ENCODE assay signal across 16 cellular contexts in genomic region chr22:38623357-38623756, GRCh38. TPM values are rescaled to one million over a fixed set of nuclear protein-coding genes. Genes with fewer than 3 reads are reported as not detected.
"Had no signal": no experiment of that assay in that cellular context is flagged by ENCODE, and none has a peak within 500 bp of the region (broad histone marks: within the 10 kb centered on the region; RNA-seq: fewer than 3 reads in every experiment).

No MANE protein-coding gene starts in this region.

- H3K4me3 ChIP-seq: skin epidermis, testis, upper lobe of left lung had no signal

- ATAC-seq: activated naive CD8-positive, alpha-beta T cell treated with anti-CD3 and anti-CD28 coated beads, Interleukin-2, amount 50 U/mL, for 24 hours; effector memory CD8-positive, alpha-beta T cell; foreskin keratinocyte; T-helper 17 cell had no signal

- DNase-seq: activated CD4-positive, alpha-beta T cell treated with anti-CD3 and anti-CD28 coated beads, Interleukin-2, amount 10 ng/mL, durations not matched to agents 7 days and 5 days; activated CD4-positive, CD25-positive, alpha-beta regulatory T cell; activated naive CD4-positive, alpha-beta T cell treated with Interleukin-2 at 50 U/mL for 16 hours; activated naive CD8-positive, alpha-beta T cell treated with anti-CD3 and anti-CD28 coated beads, Interleukin-2, amount 50 U/mL, for 24 hours; aorta; cerebellar nuclear complex; effector memory CD8-positive, alpha-beta T cell; foreskin keratinocyte; head of caudate nucleus; nucleus accumbens; T-helper 17 cell; testis; upper lobe of left lung had no signal

- H3K36me3 ChIP-seq: upper lobe of left lung had no signal

- H3K27ac Mint-ChIP-seq: activated CD4-positive, alpha-beta T cell treated with anti-CD3 and anti-CD28 coated beads, Interleukin-2, amount 10 ng/mL, durations not matched to agents 7 days and 5 days; activated naive CD8-positive, alpha-beta T cell treated with anti-CD3 and anti-CD28 coated beads, Interleukin-2, amount 50 U/mL, for 24 hours; effector memory CD8-positive, alpha-beta T cell; nephron; stimulated activated naive CD8-positive, alpha-beta T cell treated with anti-CD3 and anti-CD28 coated beads, Interleukin-15, Interleukin-2, amounts not matched to agents 100 ng/mL and 50 ng/mL, for 24 hours had no signal

- H3K4me1 Mint-ChIP-seq: activated CD4-positive, alpha-beta T cell treated with anti-CD3 and anti-CD28 coated beads, Interleukin-2, amount 10 ng/mL, durations not matched to agents 7 days and 5 days; activated naive CD8-positive, alpha-beta T cell treated with anti-CD3 and anti-CD28 coated beads, Interleukin-2, amount 50 U/mL, for 24 hours; nephron had no signal

- H3K4me3 Mint-ChIP-seq: activated CD4-positive, alpha-beta T cell treated with anti-CD3 and anti-CD28 coated beads, Interleukin-2, amount 10 ng/mL, durations not matched to agents 7 days and 5 days; activated naive CD8-positive, alpha-beta T cell treated with anti-CD3 and anti-CD28 coated beads, Interleukin-2, amount 50 U/mL, for 24 hours; effector memory CD8-positive, alpha-beta T cell; nephron; stimulated activated naive CD8-positive, alpha-beta T cell treated with anti-CD3 and anti-CD28 coated beads, Interleukin-15, Interleukin-2, amounts not matched to agents 100 ng/mL and 50 ng/mL, for 24 hours; T-helper 17 cell had no signal

- H3K4me1 ChIP-seq: foreskin keratinocyte, testis, upper lobe of left lung had no signal

- H3K27ac ChIP-seq: foreskin keratinocyte, skin epidermis, testis, upper lobe of left lung had no signal

- H3K9me3 Mint-ChIP-seq: activated naive CD8-positive, alpha-beta T cell treated with anti-CD3 and anti-CD28 coated beads, Interleukin-2, amount 50 U/mL, for 24 hours; stimulated activated naive CD8-positive, alpha-beta T cell treated with anti-CD3 and anti-CD28 coated beads, Interleukin-15, Interleukin-2, amounts not matched to agents 100 ng/mL and 50 ng/mL, for 24 hours had no signal

- H3K9me3 ChIP-seq: testis, upper lobe of left lung had no signal

- H3K27me3 Mint-ChIP-seq: activated naive CD8-positive, alpha-beta T cell treated with anti-CD3 and anti-CD28 coated beads, Interleukin-2, amount 50 U/mL, for 24 hours; stimulated activated naive CD8-positive, alpha-beta T cell treated with anti-CD3 and anti-CD28 coated beads, Interleukin-15, Interleukin-2, amounts not matched to agents 100 ng/mL and 50 ng/mL, for 24 hours had no signal

- H3K27me3 ChIP-seq: foreskin keratinocyte, testis, upper lobe of left lung had no signal

RNA-seq across cellular contexts. Expression of gene DMC1, which starts 53.4 kb away (rescaled TPM):
- total RNA-seq: T-helper 17 cell had no signal
